In genomic region chr13:30461279-30462066, GRCh38 we compare ENCODE assay signal across 9 cellular contexts. TPM values are rescaled to one million over a fixed set of nuclear protein-coding genes. Genes with fewer than 3 reads are reported as not detected.
DNase-seq lines count a peak whose midpoint lies in the region; ATAC-seq, FAIRE-seq and TF ChIP-seq lines count a peak whose summit lies in the region.
"Not testable (repeated sequence)": the region's sequence is repeated elsewhere in the genome, so short reads cannot be mapped to it uniquely, and the experiment has no call there.
"Had no signal": no experiment of that assay in that cellular context is flagged by ENCODE, and none has a peak within 500 bp of the region (broad histone marks: within the 10 kb centered on the region; RNA-seq: fewer than 3 reads in every experiment).

No MANE protein-coding gene starts in this region.

- H3K4me1 ChIP-seq in RWPE2 (ENCODE audit: insufficient read depth, poor library complexity, severe bottlenecking) (peaks cover 14% of the 10 kb centered on the region), upper lobe of left lung (peaks cover 18 to 29% (median 28%) of the 10 kb centered on the region in 4 donors)
- H3K4me1 ChIP-seq in endodermal cell (ENCODE audit: control insufficient read depth, insufficient read depth, low read length), result not testable (repeated sequence)

- DNase-seq in DMS53 treated with DMSO at 0.1 percent for 48 hours (lab: John Stamatoyannopoulos, UW; ENCODE audit: unreplicated experiment), result peak; percentile 25
- not testable (repeated sequence) for DNase-seq in RWPE2 (ENCODE audit: low spot score); activated naive CD8-positive, alpha-beta T cell treated with anti-CD3 and anti-CD28 coated beads, Interleukin-2, amount 50 U/mL, for 24 hours; endodermal cell; osteocyte (ENCODE audit: extremely low spot score, unreplicated experiment); upper lobe of left lung

- not testable (repeated sequence) for H3K9me3 Mint-ChIP-seq in activated naive CD8-positive, alpha-beta T cell treated with anti-CD3 and anti-CD28 coated beads, Interleukin-2, amount 50 U/mL, for 24 hours; endodermal cell; osteocyte (ENCODE audit: unreplicated experiment)

- not testable (repeated sequence) for ATAC-seq in RWPE2 (ENCODE audit: low read depth); activated naive CD8-positive, alpha-beta T cell treated with anti-CD3 and anti-CD28 coated beads, Interleukin-2, amount 50 U/mL, for 24 hours; upper lobe of left lung (ENCODE audit: low FRiP score in 2 of 2)

- H3K36me3 Mint-ChIP-seq in activated naive CD8-positive, alpha-beta T cell treated with anti-CD3 and anti-CD28 coated beads, Interleukin-2, amount 50 U/mL, for 24 hours (ENCODE audit: low read depth), result peaks cover 49% of the 10 kb centered on the region
- peaks cover 33% of the 10 kb centered on the region for H3K36me3 Mint-ChIP-seq in endodermal cell (ENCODE audit: low read depth)
- peaks cover 28% of the 10 kb centered on the region for H3K36me3 Mint-ChIP-seq in osteocyte (ENCODE audit: unreplicated experiment)

- FAIRE-seq in islet of Langerhans (lab: Jason Lieb, UNC), result peak; percentile 98

- H3K4me3 ChIP-seq in RWPE2 (ENCODE audit: severe bottlenecking); endodermal cell (ENCODE audit: low read length); upper lobe of left lung: not testable (repeated sequence)

- H3K4me1 Mint-ChIP-seq in activated naive CD8-positive, alpha-beta T cell treated with anti-CD3 and anti-CD28 coated beads, Interleukin-2, amount 50 U/mL, for 24 hours, result peaks cover 42% of the 10 kb centered on the region
- H3K4me1 Mint-ChIP-seq in endodermal cell, result peaks cover 12% of the 10 kb centered on the region
- peaks cover 27% of the 10 kb centered on the region for H3K4me1 Mint-ChIP-seq in osteocyte (ENCODE audit: unreplicated experiment)

- TF ChIP-seq EP300 in upper lobe of left lung (IDR thresholded peaks at IDR 0.05), result not testable (repeated sequence)

- H3K27me3 ChIP-seq in RWPE2 (ENCODE audit: insufficient read depth, poor library complexity, severe bottlenecking); endodermal cell (ENCODE audit: control insufficient read depth, insufficient read depth, low read length, poor library complexity, severe bottlenecking); upper lobe of left lung: not testable (repeated sequence)

- H3K9ac ChIP-seq in endodermal cell (ENCODE audit: extremely low read depth, low read length, poor library complexity, severe bottlenecking), result not testable (repeated sequence)

- H3K27ac ChIP-seq in RWPE2 (ENCODE audit: poor library complexity, severe bottlenecking) (peak overlapping the region; percentile 87), upper lobe of left lung (peak overlapping the region in 1 of 4 donors; percentile 51)
- not testable (repeated sequence) for H3K27ac ChIP-seq in endodermal cell (ENCODE audit: low read depth, low read length)

- not testable (repeated sequence) for H3K27me3 Mint-ChIP-seq in activated naive CD8-positive, alpha-beta T cell treated with anti-CD3 and anti-CD28 coated beads, Interleukin-2, amount 50 U/mL, for 24 hours; endodermal cell (ENCODE audit: insufficient read depth); osteocyte (ENCODE audit: unreplicated experiment)

- H3K4me3 Mint-ChIP-seq in activated naive CD8-positive, alpha-beta T cell treated with anti-CD3 and anti-CD28 coated beads, Interleukin-2, amount 50 U/mL, for 24 hours, result peak overlapping the region; percentile 15
- H3K4me3 Mint-ChIP-seq in endodermal cell; osteocyte (ENCODE audit: unreplicated experiment): not testable (repeated sequence)

- H3K9me3 ChIP-seq in RWPE2 (ENCODE audit: severe bottlenecking); endodermal cell (ENCODE audit: control insufficient read depth, low read length); upper lobe of left lung: not testable (repeated sequence)

- peak; percentile 40 for TF ChIP-seq CTCF in LNCAP (IDR thresholded peaks at IDR 0.05)
- peak; percentile 30 for TF ChIP-seq CTCF in RWPE2 (IDR thresholded peaks at IDR 0.05; ENCODE audit: poor library complexity, severe bottlenecking)
- peak; percentile 60 for TF ChIP-seq CTCF in endodermal cell (conservative IDR thresholded peaks at IDR 0.05)
- peak; percentile 66 for TF ChIP-seq CTCF in osteocyte (IDR thresholded peaks at IDR 0.05)
- TF ChIP-seq CTCF in upper lobe of left lung (IDR thresholded peaks at IDR 0.05), result peak in 4 of 6 experiments; percentile 23 to 43 (median 30)

- H3K36me3 ChIP-seq in RWPE2 (ENCODE audit: low read depth) (peaks cover 44% of the 10 kb centered on the region), endodermal cell (ENCODE audit: control insufficient read depth, insufficient read depth, low read length) (peaks cover 40% of the 10 kb centered on the region), upper lobe of left lung (peaks cover 0 to 34% (median 6%) of the 10 kb centered on the region in 4 donors)

- H3K27ac Mint-ChIP-seq in activated naive CD8-positive, alpha-beta T cell treated with anti-CD3 and anti-CD28 coated beads, Interleukin-2, amount 50 U/mL, for 24 hours, result peak overlapping the region; percentile 24
- not testable (repeated sequence) for H3K27ac Mint-ChIP-seq in endodermal cell
- H3K27ac Mint-ChIP-seq in osteocyte (ENCODE audit: unreplicated experiment), result peak overlapping the region; percentile 71

- WGBS in endodermal cell (ENCODE audit: insufficient coverage in 1 of 2, insufficient read length in 1 of 2), 2 experiments, result 91 to 93% methylated on average over 2 of the region's 3 CpGs
- 90 to 93% methylated on average over 3 of the region's 3 CpGs for WGBS in upper lobe of left lung, 2 donors

- TF ChIP-seq POLR2A in upper lobe of left lung (IDR thresholded peaks at IDR 0.05), result not testable (repeated sequence)

RNA-seq across cellular contexts. Expression of gene HMGB1, which starts 4.3 kb away (rescaled TPM):
- total RNA-seq in endodermal cell (100 to 1,000 TPM; 545 to 557 TPM), osteocyte (249 and 264 TPM in 2 replicates), upper lobe of left lung (100 to 1,000 TPM; 124 to 300 (median 195) TPM)
- 908 TPM for polyA plus RNA-seq in endodermal cell (2013, experiment 1 of 2)
- 923 TPM for polyA plus RNA-seq in endodermal cell (2013, experiment 2 of 2)

RNA-seq across cellular contexts. Expression of gene UBE2L5, which starts 39.2 kb away (rescaled TPM):
- total RNA-seq in endodermal cell (not detected), osteocyte (not detected in 2 replicates), upper lobe of left lung (not detected)
- polyA plus RNA-seq in endodermal cell (2013, experiment 1 of 2), result not detected
- polyA plus RNA-seq in endodermal cell (2013, experiment 2 of 2), result not detected
- total RNA-seq: left lobe of liver had no signal
